Comparison of ENCODE assay signal across 8 cellular contexts in genomic region chr14:31937730-31938346, GRCh38.
DNase-seq lines count a peak whose midpoint lies in the region; ATAC-seq and TF ChIP-seq lines count a peak whose summit lies in the region.

No MANE protein-coding gene starts in this region.

- POLR2A ChIA-PET in SK-N-SH (lab: Yijun Ruan, JAX), result no interaction called here

- no peak overlapping the region for H3K4me2 ChIP-seq in SK-N-SH

- H3K4me1 ChIP-seq in SK-N-SH (ENCODE audit: control insufficient read depth in 1 of 2, insufficient read depth in 2 of 2, low read depth in 1 of 2, low read length in 1 of 2) (peaks cover 0 to 12% of the 10 kb centered on the region in 2 experiments; a peak in 2 of 4 replicates), adrenal gland (replicated peaks in 1 of 2) (peaks cover 8 to 18% of the 10 kb centered on the region in 2 donors), right lobe of liver (peaks cover 0 to 5% (median 0%) of the 10 kb centered on the region in 4 donors), esophagus squamous epithelium (peaks cover 0 to 14% (median 0%) of the 10 kb centered on the region in 3 donors)

- H3K9me3 Mint-ChIP-seq in stimulated activated effector memory CD8-positive, alpha-beta T cell treated with anti-CD3 and anti-CD28 coated beads, Interleukin-12 subunit alpha, Interleukin-12 subunit beta, amount 100 ng/mL, for 72 hours, result no peaks in the 10 kb centered on the region

- TF ChIP-seq EP300 in SK-N-SH (IDR thresholded peaks at IDR 0.05; ENCODE audit: borderline replicate concordance in 1 of 2, low read depth in 1 of 2, low read length in 1 of 2), result peak in 1 of 2 experiments; percentile 29; a peak in 1 of 4 replicates

- DNase-seq in NK-92 treated with Interleukin-12 subunit alpha and Interleukin-12 subunit beta, amount 100 ng/mL, for 24 hours (lab: John Stamatoyannopoulos, UW), result peak; percentile 79
- no peak for DNase-seq in NK-92 (lab: John Stamatoyannopoulos, UW; ENCODE audit: unreplicated experiment)
- DNase-seq in SK-N-SH, result no peak
- peak; percentile 54 to 90 (median 88) for DNase-seq in adrenal gland
- DNase-seq in right lobe of liver, result peak in 1 of 3 donors; percentile 72
- peak; percentile 26 to 77 for DNase-seq in stimulated activated effector memory CD8-positive, alpha-beta T cell treated with anti-CD3 and anti-CD28 coated beads, Interleukin-12 subunit alpha, Interleukin-12 subunit beta, amount 100 ng/mL, for 72 hours (ENCODE audit: low spot score in 2 of 2)
- no peak for DNase-seq in esophagus squamous epithelium (lab: John Stamatoyannopoulos, UW)

- 28% methylated on average over 3 of the region's 3 CpGs for WGBS in SK-N-SH (ENCODE audit: low lambda C conversion rate)
- 52 to 61% (median 57%) methylated on average over 3 of the region's 3 CpGs for WGBS in adrenal gland, 4 donors
- WGBS in right lobe of liver (ENCODE audit: insufficient coverage, low coverage, low lambda C conversion rate, missing lambda C conversion rate), result 60% methylated on average over 3 of the region's 3 CpGs
- 39 to 45% methylated on average over 3 of the region's 3 CpGs for WGBS in esophagus squamous epithelium, 2 donors

- H3K9ac ChIP-seq in SK-N-SH, result no peak overlapping the region

- H3K27ac Mint-ChIP-seq in stimulated activated effector memory CD8-positive, alpha-beta T cell treated with anti-CD3 and anti-CD28 coated beads, Interleukin-12 subunit alpha, Interleukin-12 subunit beta, amount 100 ng/mL, for 72 hours, result peak overlapping the region; percentile 24

- TF ChIP-seq CTCF in SK-N-SH (IDR thresholded peaks at IDR 0.05) (no peak), adrenal gland (IDR thresholded peaks at IDR 0.05) (no peak), right lobe of liver (IDR thresholded peaks at IDR 0.05) (no peak), esophagus squamous epithelium (IDR thresholded peaks at IDR 0.05) (no peak)

- no peaks in the 10 kb centered on the region for H3K36me3 ChIP-seq in SK-N-SH (replicated peaks in 1 of 2; ENCODE audit: control insufficient read depth in 1 of 2, insufficient read depth in 2 of 2, low read length in 1 of 2)
- no peaks in the 10 kb centered on the region for H3K36me3 ChIP-seq in adrenal gland (replicated peaks in 1 of 2)
- H3K36me3 ChIP-seq in right lobe of liver, result no peaks in the 10 kb centered on the region
- H3K36me3 ChIP-seq in esophagus squamous epithelium, result no peaks in the 10 kb centered on the region

- peaks cover 7% of the 10 kb centered on the region for H3K4me1 Mint-ChIP-seq in stimulated activated effector memory CD8-positive, alpha-beta T cell treated with anti-CD3 and anti-CD28 coated beads, Interleukin-12 subunit alpha, Interleukin-12 subunit beta, amount 100 ng/mL, for 72 hours

- H3F3A ChIP-seq in SK-N-SH (replicated peaks; ENCODE audit: insufficient read depth), result peaks cover 3% of the 10 kb centered on the region

- peaks cover 5% of the 10 kb centered on the region for H3K36me3 Mint-ChIP-seq in stimulated activated effector memory CD8-positive, alpha-beta T cell treated with anti-CD3 and anti-CD28 coated beads, Interleukin-12 subunit alpha, Interleukin-12 subunit beta, amount 100 ng/mL, for 72 hours

- no peaks in the 10 kb centered on the region for H3K9me2 ChIP-seq in SK-N-SH

- no peaks in the 10 kb centered on the region for H3K79me2 ChIP-seq in SK-N-SH (ENCODE audit: insufficient read depth)

- H3K4me3 ChIP-seq in SK-N-SH (ENCODE audit: low read depth in 2 of 2, low read length in 1 of 2) (no peak overlapping the region), adrenal gland (no peak overlapping the region), right lobe of liver (no peak overlapping the region), esophagus squamous epithelium (no peak overlapping the region)

- H3K27ac ChIP-seq in SK-N-SH (ENCODE audit: low read depth in 2 of 2, low read length in 1 of 2) (peak overlapping the region in 1 of 2 experiments; percentile 66; a peak in 2 of 4 replicates), adrenal gland (peak overlapping the region in 1 of 5 donors; percentile 14), right lobe of liver (no peak overlapping the region), esophagus squamous epithelium (peak overlapping the region in 2 of 4 donors; percentile 42 to 50)

- H2AFZ ChIP-seq in SK-N-SH (ENCODE audit: low read depth), result no peak overlapping the region

- CTCF ChIA-PET in SK-N-SH (lab: Yijun Ruan, JAX), result interaction anchor here (1.2 to 1.9 kb wide), 2 partner anchors 11 to 317 kb away, joined by 3 to 7 read pairs; no protein-coding TSS in a partner anchor

- intact Hi-C loops in adrenal gland (cut with DNase I), result loop anchor here (5.0 to 10.0 kb wide), 3 partner anchors 137 to 314 kb away; partner anchors contain the start of gene ARHGAP5 (in 1 of the 2)
- intact Hi-C loops in right lobe of liver (cut with DNase I), result loop anchor here in 1 of 2 donors (10.0 kb wide), 1 partner anchor 307 kb away; no protein-coding TSS in a partner anchor
- intact Hi-C loops in esophagus squamous epithelium (cut with DNase I), result loop anchor here (10.0 kb wide), 1 partner anchor 317 kb away; no protein-coding TSS in a partner anchor

- no peaks in the 10 kb centered on the region for H4K20me1 ChIP-seq in SK-N-SH (ENCODE audit: insufficient read depth)

- no peak overlapping the region for H3K4me3 Mint-ChIP-seq in stimulated activated effector memory CD8-positive, alpha-beta T cell treated with anti-CD3 and anti-CD28 coated beads, Interleukin-12 subunit alpha, Interleukin-12 subunit beta, amount 100 ng/mL, for 72 hours

- H3K27me3 ChIP-seq in SK-N-SH (ENCODE audit: insufficient read depth), result no peaks in the 10 kb centered on the region
- H3K27me3 ChIP-seq in adrenal gland, result no peaks in the 10 kb centered on the region
- no peaks in the 10 kb centered on the region for H3K27me3 ChIP-seq in right lobe of liver
- no peaks in the 10 kb centered on the region for H3K27me3 ChIP-seq in esophagus squamous epithelium

- ATAC-seq in HG03066 (IDR thresholded peaks at IDR 0.05; ENCODE audit: low read depth, unreplicated experiment), result peak; percentile 98
- ATAC-seq in right lobe of liver, result peak; percentile 61 to 96 (median 80)
- peak; percentile 100 for ATAC-seq in stimulated activated effector memory CD8-positive, alpha-beta T cell treated with anti-CD3 and anti-CD28 coated beads, Interleukin-12 subunit alpha, Interleukin-12 subunit beta, amount 100 ng/mL, for 72 hours

- TF ChIP-seq POLR2A in adrenal gland (IDR thresholded peaks at IDR 0.05), result no peak
- no peak for TF ChIP-seq POLR2A in right lobe of liver (IDR thresholded peaks at IDR 0.05)
- TF ChIP-seq POLR2A in esophagus squamous epithelium (IDR thresholded peaks at IDR 0.05), result no peak

- no peak for TF ChIP-seq RAD21 in SK-N-SH (IDR thresholded peaks at IDR 0.05; ENCODE audit: low read length)

- H3K9me3 ChIP-seq in SK-N-SH (no peaks in the 10 kb centered on the region), adrenal gland (replicated peaks in 1 of 3) (no peaks in the 10 kb centered on the region), right lobe of liver (no peaks in the 10 kb centered on the region), esophagus squamous epithelium (no peaks in the 10 kb centered on the region)

TF ChIP-seq in SK-N-SH, 30 proteins besides CTCF, POLR2A, EP300 and RAD21 (continues in another document):
- TF ChIP-seq EZH2phosphoT487 (IDR thresholded peaks at IDR 0.05; ENCODE audit: borderline replicate concordance, low read depth) (no peak), FOSL2 (IDR thresholded peaks at IDR 0.05; ENCODE audit: borderline replicate concordance, low read depth) (peak; percentile 80), POLR2AphosphoS5 (IDR thresholded peaks at IDR 0.05; ENCODE audit: low read depth, low read length) (peak; percentile 28; the same call in 1 of the 2 replicates), JUND (IDR thresholded peaks at IDR 0.05) (peak; percentile 63), IRF3 (IDR thresholded peaks at IDR 0.05; ENCODE audit: low read depth, low read length) (no peak), RXRA (IDR thresholded peaks at IDR 0.05; ENCODE audit: borderline replicate concordance, low read depth) (peak; percentile 59; the same call in 1 of the 2 replicates), NFIC (IDR thresholded peaks at IDR 0.05; ENCODE audit: borderline replicate concordance) (no peak), TAF1 (IDR thresholded peaks at IDR 0.05; ENCODE audit: borderline replicate concordance, low read depth, low read length) (no peak), TCF12 (IDR thresholded peaks at IDR 0.05) (peak; percentile 55; the same call in 1 of the 2 replicates)
- TF ChIP-seq, protein P1, sequence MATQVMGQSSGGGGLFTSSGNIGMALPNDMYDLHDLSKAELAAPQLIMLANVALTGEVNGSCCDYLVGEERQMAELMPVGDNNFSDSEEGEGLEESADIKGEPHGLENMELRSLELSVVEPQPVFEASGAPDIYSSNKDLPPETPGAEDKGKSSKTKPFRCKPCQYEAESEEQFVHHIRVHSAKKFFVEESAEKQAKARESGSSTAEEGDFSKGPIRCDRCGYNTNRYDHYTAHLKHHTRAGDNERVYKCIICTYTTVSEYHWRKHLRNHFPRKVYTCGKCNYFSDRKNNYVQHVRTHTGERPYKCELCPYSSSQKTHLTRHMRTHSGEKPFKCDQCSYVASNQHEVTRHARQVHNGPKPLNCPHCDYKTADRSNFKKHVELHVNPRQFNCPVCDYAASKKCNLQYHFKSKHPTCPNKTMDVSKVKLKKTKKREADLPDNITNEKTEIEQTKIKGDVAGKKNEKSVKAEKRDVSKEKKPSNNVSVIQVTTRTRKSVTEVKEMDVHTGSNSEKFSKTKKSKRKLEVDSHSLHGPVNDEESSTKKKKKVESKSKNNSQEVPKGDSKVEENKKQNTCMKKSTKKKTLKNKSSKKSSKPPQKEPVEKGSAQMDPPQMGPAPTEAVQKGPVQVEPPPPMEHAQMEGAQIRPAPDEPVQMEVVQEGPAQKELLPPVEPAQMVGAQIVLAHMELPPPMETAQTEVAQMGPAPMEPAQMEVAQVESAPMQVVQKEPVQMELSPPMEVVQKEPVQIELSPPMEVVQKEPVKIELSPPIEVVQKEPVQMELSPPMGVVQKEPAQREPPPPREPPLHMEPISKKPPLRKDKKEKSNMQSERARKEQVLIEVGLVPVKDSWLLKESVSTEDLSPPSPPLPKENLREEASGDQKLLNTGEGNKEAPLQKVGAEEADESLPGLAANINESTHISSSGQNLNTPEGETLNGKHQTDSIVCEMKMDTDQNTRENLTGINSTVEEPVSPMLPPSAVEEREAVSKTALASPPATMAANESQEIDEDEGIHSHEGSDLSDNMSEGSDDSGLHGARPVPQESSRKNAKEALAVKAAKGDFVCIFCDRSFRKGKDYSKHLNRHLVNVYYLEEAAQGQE (IDR thresholded peaks at IDR 0.05; ENCODE audit: low read depth, low read length), result no peak

Comparison
In these comparisons a context has a peak if more than half of its experiments do, and no peak if none do; other contexts are left out.
1. DNase-seq: peak in NK-92 treated with Interleukin-12 subunit alpha and Interleukin-12 subunit beta, amount 100 ng/mL, for 24 hours (single experiment), adrenal gland (7 of 7) and stimulated activated effector memory CD8-positive, alpha-beta T cell treated with anti-CD3 and anti-CD28 coated beads, Interleukin-12 subunit alpha, Interleukin-12 subunit beta, amount 100 ng/mL, for 72 hours (2 of 2); none in NK-92 (single experiment), SK-N-SH (single experiment) and esophagus squamous epithelium (single experiment).
2. Peak in every context shown above with its lines, with median percentiles within 50 percentile points of each other: ATAC-seq.